In genomic region chr13:21061077-21061945, GRCh38 we compare ENCODE assay signal across 1 cellular context.
TF ChIP-seq lines count a peak whose summit lies in the region.

Gene LATS2, minus strand, starts transcription at chr13:21061586. Its CDS starts 15,560 bp downstream, at chr13:21046026.

TF ChIP-seq in WTC11, 78 proteins besides CTCF, POLR2A, EP300 and RAD21 (continued from another document and continues in another):
- TF ChIP-seq AFF4 (CRISPR knock-in tag; IDR thresholded peaks at IDR 0.05; ENCODE audit: borderline replicate concordance) = no peak
- TF ChIP-seq ZMAT4 (CRISPR knock-in tag; IDR thresholded peaks at IDR 0.05) = no peak
- TF ChIP-seq JAZF1 (CRISPR knock-in tag; IDR thresholded peaks at IDR 0.05) = no peak
- TF ChIP-seq ETV6 (CRISPR knock-in tag; IDR thresholded peaks at IDR 0.05) = peak; percentile 86
- TF ChIP-seq, protein P1, sequence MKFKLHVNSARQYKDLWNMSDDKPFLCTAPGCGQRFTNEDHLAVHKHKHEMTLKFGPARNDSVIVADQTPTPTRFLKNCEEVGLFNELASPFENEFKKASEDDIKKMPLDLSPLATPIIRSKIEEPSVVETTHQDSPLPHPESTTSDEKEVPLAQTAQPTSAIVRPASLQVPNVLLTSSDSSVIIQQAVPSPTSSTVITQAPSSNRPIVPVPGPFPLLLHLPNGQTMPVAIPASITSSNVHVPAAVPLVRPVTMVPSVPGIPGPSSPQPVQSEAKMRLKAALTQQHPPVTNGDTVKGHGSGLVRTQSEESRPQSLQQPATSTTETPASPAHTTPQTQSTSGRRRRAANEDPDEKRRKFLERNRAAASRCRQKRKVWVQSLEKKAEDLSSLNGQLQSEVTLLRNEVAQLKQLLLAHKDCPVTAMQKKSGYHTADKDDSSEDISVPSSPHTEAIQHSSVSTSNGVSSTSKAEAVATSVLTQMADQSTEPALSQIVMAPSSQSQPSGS (CRISPR knock-in tag; IDR thresholded peaks at IDR 0.05; ENCODE audit: borderline replicate concordance, low read depth) = no peak
- TF ChIP-seq, protein P2, sequence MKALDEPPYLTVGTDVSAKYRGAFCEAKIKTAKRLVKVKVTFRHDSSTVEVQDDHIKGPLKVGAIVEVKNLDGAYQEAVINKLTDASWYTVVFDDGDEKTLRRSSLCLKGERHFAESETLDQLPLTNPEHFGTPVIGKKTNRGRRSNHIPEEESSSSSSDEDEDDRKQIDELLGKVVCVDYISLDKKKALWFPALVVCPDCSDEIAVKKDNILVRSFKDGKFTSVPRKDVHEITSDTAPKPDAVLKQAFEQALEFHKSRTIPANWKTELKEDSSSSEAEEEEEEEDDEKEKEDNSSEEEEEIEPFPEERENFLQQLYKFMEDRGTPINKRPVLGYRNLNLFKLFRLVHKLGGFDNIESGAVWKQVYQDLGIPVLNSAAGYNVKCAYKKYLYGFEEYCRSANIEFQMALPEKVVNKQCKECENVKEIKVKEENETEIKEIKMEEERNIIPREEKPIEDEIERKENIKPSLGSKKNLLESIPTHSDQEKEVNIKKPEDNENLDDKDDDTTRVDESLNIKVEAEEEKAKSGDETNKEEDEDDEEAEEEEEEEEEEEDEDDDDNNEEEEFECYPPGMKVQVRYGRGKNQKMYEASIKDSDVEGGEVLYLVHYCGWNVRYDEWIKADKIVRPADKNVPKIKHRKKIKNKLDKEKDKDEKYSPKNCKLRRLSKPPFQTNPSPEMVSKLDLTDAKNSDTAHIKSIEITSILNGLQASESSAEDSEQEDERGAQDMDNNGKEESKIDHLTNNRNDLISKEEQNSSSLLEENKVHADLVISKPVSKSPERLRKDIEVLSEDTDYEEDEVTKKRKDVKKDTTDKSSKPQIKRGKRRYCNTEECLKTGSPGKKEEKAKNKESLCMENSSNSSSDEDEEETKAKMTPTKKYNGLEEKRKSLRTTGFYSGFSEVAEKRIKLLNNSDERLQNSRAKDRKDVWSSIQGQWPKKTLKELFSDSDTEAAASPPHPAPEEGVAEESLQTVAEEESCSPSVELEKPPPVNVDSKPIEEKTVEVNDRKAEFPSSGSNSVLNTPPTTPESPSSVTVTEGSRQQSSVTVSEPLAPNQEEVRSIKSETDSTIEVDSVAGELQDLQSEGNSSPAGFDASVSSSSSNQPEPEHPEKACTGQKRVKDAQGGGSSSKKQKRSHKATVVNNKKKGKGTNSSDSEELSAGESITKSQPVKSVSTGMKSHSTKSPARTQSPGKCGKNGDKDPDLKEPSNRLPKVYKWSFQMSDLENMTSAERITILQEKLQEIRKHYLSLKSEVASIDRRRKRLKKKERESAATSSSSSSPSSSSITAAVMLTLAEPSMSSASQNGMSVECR (CRISPR knock-in tag; IDR thresholded peaks at IDR 0.05; ENCODE audit: borderline replicate concordance) = no peak
- no peak for TF ChIP-seq ZNF138 (CRISPR knock-in tag; conservative IDR thresholded peaks at IDR 0.05)
- TF ChIP-seq, protein P3, sequence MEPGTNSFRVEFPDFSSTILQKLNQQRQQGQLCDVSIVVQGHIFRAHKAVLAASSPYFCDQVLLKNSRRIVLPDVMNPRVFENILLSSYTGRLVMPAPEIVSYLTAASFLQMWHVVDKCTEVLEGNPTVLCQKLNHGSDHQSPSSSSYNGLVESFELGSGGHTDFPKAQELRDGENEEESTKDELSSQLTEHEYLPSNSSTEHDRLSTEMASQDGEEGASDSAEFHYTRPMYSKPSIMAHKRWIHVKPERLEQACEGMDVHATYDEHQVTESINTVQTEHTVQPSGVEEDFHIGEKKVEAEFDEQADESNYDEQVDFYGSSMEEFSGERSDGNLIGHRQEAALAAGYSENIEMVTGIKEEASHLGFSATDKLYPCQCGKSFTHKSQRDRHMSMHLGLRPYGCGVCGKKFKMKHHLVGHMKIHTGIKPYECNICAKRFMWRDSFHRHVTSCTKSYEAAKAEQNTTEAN (CRISPR knock-in tag; IDR thresholded peaks at IDR 0.05) = 0 out of 2 replicates have a peak, but pooled peaks have one; percentile 85
- TF ChIP-seq IRF2 (CRISPR knock-in tag; IDR thresholded peaks at IDR 0.05; ENCODE audit: borderline replicate concordance, low read depth) = no peak
- TF ChIP-seq, protein P4, sequence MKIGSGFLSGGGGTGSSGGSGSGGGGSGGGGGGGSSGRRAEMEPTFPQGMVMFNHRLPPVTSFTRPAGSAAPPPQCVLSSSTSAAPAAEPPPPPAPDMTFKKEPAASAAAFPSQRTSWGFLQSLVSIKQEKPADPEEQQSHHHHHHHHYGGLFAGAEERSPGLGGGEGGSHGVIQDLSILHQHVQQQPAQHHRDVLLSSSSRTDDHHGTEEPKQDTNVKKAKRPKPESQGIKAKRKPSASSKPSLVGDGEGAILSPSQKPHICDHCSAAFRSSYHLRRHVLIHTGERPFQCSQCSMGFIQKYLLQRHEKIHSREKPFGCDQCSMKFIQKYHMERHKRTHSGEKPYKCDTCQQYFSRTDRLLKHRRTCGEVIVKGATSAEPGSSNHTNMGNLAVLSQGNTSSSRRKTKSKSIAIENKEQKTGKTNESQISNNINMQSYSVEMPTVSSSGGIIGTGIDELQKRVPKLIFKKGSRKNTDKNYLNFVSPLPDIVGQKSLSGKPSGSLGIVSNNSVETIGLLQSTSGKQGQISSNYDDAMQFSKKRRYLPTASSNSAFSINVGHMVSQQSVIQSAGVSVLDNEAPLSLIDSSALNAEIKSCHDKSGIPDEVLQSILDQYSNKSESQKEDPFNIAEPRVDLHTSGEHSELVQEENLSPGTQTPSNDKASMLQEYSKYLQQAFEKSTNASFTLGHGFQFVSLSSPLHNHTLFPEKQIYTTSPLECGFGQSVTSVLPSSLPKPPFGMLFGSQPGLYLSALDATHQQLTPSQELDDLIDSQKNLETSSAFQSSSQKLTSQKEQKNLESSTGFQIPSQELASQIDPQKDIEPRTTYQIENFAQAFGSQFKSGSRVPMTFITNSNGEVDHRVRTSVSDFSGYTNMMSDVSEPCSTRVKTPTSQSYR (CRISPR knock-in tag; IDR thresholded peaks at IDR 0.05) = no peak
- no peak for TF ChIP-seq IRF1 (CRISPR knock-in tag; IDR thresholded peaks at IDR 0.05)
- no peak for TF ChIP-seq ERG (CRISPR knock-in tag; IDR thresholded peaks at IDR 0.05)
- TF ChIP-seq SOX15 (CRISPR knock-in tag; IDR thresholded peaks at IDR 0.05) = no peak
- peak; percentile 71; the same call in 1 of the 2 replicates for TF ChIP-seq E2F5 (CRISPR knock-in tag; IDR thresholded peaks at IDR 0.05)
- TF ChIP-seq NFATC4 (CRISPR knock-in tag; IDR thresholded peaks at IDR 0.05) = no peak
- TF ChIP-seq HMGA2 (CRISPR knock-in tag; IDR thresholded peaks at IDR 0.05) = no peak
- no peak for TF ChIP-seq NR2C2 (CRISPR knock-in tag; IDR thresholded peaks at IDR 0.05)
- TF ChIP-seq, protein P5, sequence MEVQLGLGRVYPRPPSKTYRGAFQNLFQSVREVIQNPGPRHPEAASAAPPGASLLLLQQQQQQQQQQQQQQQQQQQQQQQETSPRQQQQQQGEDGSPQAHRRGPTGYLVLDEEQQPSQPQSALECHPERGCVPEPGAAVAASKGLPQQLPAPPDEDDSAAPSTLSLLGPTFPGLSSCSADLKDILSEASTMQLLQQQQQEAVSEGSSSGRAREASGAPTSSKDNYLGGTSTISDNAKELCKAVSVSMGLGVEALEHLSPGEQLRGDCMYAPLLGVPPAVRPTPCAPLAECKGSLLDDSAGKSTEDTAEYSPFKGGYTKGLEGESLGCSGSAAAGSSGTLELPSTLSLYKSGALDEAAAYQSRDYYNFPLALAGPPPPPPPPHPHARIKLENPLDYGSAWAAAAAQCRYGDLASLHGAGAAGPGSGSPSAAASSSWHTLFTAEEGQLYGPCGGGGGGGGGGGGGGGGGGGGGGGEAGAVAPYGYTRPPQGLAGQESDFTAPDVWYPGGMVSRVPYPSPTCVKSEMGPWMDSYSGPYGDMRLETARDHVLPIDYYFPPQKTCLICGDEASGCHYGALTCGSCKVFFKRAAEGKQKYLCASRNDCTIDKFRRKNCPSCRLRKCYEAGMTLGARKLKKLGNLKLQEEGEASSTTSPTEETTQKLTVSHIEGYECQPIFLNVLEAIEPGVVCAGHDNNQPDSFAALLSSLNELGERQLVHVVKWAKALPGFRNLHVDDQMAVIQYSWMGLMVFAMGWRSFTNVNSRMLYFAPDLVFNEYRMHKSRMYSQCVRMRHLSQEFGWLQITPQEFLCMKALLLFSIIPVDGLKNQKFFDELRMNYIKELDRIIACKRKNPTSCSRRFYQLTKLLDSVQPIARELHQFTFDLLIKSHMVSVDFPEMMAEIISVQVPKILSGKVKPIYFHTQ (CRISPR knock-in tag; IDR thresholded peaks at IDR 0.05) = 0 out of 2 replicates have a peak, but pooled peaks have one; percentile 15
- no peak for TF ChIP-seq ZNF425 (CRISPR knock-in tag; conservative IDR thresholded peaks at IDR 0.05)
- no peak for TF ChIP-seq SMAD3 (CRISPR knock-in tag; IDR thresholded peaks at IDR 0.05; ENCODE audit: borderline replicate concordance)
- no peak for TF ChIP-seq MYBL2 (CRISPR knock-in tag; IDR thresholded peaks at IDR 0.05)
- TF ChIP-seq CREM (CRISPR knock-in tag; IDR thresholded peaks at IDR 0.05) = peak; percentile 41
- TF ChIP-seq, protein P6, sequence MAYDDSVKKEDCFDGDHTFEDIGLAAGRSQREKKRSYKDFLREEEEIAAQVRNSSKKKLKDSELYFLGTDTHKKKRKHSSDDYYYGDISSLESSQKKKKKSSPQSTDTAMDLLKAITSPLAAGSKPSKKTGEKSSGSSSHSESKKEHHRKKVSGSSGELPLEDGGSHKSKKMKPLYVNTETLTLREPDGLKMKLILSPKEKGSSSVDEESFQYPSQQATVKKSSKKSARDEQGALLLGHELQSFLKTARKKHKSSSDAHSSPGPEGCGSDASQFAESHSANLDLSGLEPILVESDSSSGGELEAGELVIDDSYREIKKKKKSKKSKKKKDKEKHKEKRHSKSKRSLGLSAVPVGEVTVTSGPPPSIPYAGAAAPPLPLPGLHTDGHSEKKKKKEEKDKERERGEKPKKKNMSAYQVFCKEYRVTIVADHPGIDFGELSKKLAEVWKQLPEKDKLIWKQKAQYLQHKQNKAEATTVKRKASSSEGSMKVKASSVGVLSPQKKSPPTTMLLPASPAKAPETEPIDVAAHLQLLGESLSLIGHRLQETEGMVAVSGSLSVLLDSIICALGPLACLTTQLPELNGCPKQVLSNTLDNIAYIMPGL (CRISPR knock-in tag; IDR thresholded peaks at IDR 0.05) = peak; percentile 65; the same call in 1 of the 2 replicates
- TF ChIP-seq MXD4 (CRISPR knock-in tag; IDR thresholded peaks at IDR 0.05; ENCODE audit: borderline replicate concordance) = no peak
- no peak for TF ChIP-seq TP53 (CRISPR knock-in tag; IDR thresholded peaks at IDR 0.05)
